Comparison of ENCODE assay signal across 2 cellular contexts in the genomic region with DNA sequence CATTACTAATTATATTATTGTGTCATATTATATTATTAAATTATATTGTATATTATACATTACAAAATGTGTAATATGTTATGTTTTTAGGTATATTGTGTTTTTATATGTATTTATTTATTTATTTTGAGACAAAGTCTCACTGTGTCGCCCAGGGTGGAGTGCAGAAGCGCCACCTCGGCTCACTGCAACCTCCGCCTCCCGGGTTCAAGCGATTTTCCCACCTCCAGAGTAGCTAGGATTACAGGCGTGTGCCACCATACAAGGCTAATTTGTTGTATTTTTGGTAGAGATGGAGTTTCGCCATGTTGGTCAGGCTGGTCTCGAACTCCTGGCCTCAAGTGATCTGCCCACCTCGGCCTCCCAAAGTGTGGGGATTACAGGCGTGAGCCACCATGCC. TPM values are rescaled to one million over a fixed set of nuclear protein-coding genes. Genes with fewer than 3 reads are reported as not detected.
"Had no signal": no experiment of that assay in that cellular context is flagged by ENCODE, and none has a peak within 500 bp of the region (broad histone marks: within the 10 kb centered on the region; RNA-seq: fewer than 3 reads in every experiment).

No MANE protein-coding gene starts in this region.

RNA-seq across cellular contexts. Expression of gene GRIP2, which starts 24.6 kb away (rescaled TPM):
- total RNA-seq: OCI-LY7, PC-9 had no signal
